ENCODE assay signal across 8 cellular contexts in the genomic region with DNA sequence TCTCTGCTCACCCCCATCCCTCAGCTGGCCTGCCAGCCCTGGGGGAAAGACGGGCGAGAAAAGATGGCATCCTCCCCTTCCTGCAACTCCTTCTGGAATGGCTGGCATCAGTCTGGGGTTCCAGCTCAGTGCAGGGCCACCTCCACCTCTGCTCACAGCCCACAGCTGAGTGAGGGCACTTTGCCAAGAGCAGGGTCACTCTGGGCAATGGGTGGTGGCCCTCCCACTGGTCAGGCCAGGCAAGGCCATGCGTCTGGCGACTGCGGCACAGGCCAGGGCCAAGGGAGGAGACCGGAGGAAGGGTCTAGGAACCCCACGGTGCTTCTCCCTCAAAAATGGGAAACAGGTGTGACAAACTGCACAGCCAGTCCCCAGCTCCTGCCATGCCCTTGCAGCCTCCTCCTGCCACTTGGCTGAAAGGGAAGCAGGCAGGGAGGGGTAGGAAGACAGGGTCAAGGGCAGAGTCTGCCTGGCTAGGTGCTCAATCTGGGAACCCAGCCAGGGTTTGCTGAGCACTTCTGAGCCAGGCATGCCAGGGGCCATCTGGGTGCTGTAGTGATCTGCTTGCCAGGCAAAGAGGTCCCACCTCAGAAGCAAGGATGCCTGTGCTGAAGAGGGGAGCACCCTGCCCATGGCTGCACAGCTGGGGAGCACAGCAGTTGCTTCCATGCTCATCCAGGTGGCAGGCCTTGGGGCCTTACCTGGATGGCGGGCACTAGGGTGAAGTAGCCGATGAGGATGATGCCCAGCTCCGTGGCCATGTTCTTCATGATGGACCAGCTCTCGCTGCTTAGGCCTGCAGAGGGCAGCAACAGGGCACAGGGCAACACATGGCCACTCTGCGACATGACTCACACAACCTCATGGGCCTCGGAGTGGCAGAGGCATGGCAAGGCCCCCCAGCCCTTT. TPM values are rescaled to one million over a fixed set of nuclear protein-coding genes. Genes with fewer than 3 reads are reported as not detected.
DNase-seq lines count a peak whose midpoint lies in the region; ATAC-seq and TF ChIP-seq lines count a peak whose summit lies in the region.

No MANE protein-coding gene starts in this region.

- peak overlapping the region; percentile 16 for H3K27ac ChIP-seq in RWPE2 (ENCODE audit: poor library complexity, severe bottlenecking)

- H3K27me3 ChIP-seq in RWPE2 (ENCODE audit: insufficient read depth, poor library complexity, severe bottlenecking) = no peaks in the 10 kb centered on the region

- H3K4me1 ChIP-seq in RWPE2 (ENCODE audit: insufficient read depth, poor library complexity, severe bottlenecking) = no peaks in the 10 kb centered on the region

- H3K9me3 ChIP-seq in RWPE2 (ENCODE audit: severe bottlenecking) = no peaks in the 10 kb centered on the region

- TF ChIP-seq CTCF in RWPE2 (IDR thresholded peaks at IDR 0.05; ENCODE audit: poor library complexity, severe bottlenecking) = peak; percentile 24

- ATAC-seq in RWPE2 (ENCODE audit: low read depth) (0 out of 3 replicates have a peak, but pooled peaks have one; percentile 15), GM18505 (IDR thresholded peaks at IDR 0.05; ENCODE audit: unreplicated experiment) (no peak)

- H3K4me3 ChIP-seq in RWPE2 (ENCODE audit: severe bottlenecking) = no peak overlapping the region

- no peak for TF ChIP-seq POLR2A in GM18505 (IDR thresholded peaks at IDR 0.05; ENCODE audit: borderline replicate concordance, extremely low read depth, insufficient read depth, insufficient read length)

- peak; percentile 45 for DNase-seq in activated CD4-positive, alpha-beta T cell treated with anti-CD3 and anti-CD28 coated beads for 48 hours
- no peak for DNase-seq in activated CD4-positive, alpha-beta T cell treated with anti-CD3 and anti-CD28 coated beads, Interleukin-2, amount 50 U/mL, for 1 hour
- DNase-seq in RWPE2 (ENCODE audit: low spot score) (no peak), dermis blood vessel endothelial cell (peak; percentile 65), myocyte (ENCODE audit: low read depth) (peak; percentile 61), NCI-H1694 treated with DMSO at 0.1 percent for 48 hours (lab: John Stamatoyannopoulos, UW) (no peak), SW 1271 (lab: John Stamatoyannopoulos, UW) (no peak)

- peaks cover 26% of the 10 kb centered on the region for H3K36me3 ChIP-seq in RWPE2 (ENCODE audit: low read depth)

RNA-seq across cellular contexts. Expression of gene PTPN23, which starts 41.2 kb away (rescaled TPM):
- total RNA-seq in dermis blood vessel endothelial cell (21.4 and 41.4 TPM in 2 replicates), myocyte (19.0 and 19.6 TPM in 2 replicates)
- polyA plus RNA-seq in myocyte (2012) = 41.7 TPM

RNA-seq across cellular contexts. Expression of gene SCAP, which starts 53.7 kb away (rescaled TPM):
- 83.0 and 116 TPM in 2 replicates for total RNA-seq in dermis blood vessel endothelial cell
- 77.3 and 98.8 TPM in 2 replicates for total RNA-seq in myocyte
- 59.8 TPM for polyA plus RNA-seq in myocyte (2012)

Comparison
In these comparisons a context has a peak if more than half of its experiments do, and no peak if none do; other contexts are left out.
1. DNase-seq: peak in activated CD4-positive, alpha-beta T cell treated with anti-CD3 and anti-CD28 coated beads for 48 hours (single experiment), dermis blood vessel endothelial cell (single experiment) and myocyte (single experiment); none in activated CD4-positive, alpha-beta T cell treated with anti-CD3 and anti-CD28 coated beads, Interleukin-2, amount 50 U/mL, for 1 hour (single experiment), RWPE2 (single experiment), NCI-H1694 treated with DMSO at 0.1 percent for 48 hours (single experiment) and SW 1271 (0 of 2).